14 cellular contexts compared by ENCODE assay signal in the genomic region with DNA sequence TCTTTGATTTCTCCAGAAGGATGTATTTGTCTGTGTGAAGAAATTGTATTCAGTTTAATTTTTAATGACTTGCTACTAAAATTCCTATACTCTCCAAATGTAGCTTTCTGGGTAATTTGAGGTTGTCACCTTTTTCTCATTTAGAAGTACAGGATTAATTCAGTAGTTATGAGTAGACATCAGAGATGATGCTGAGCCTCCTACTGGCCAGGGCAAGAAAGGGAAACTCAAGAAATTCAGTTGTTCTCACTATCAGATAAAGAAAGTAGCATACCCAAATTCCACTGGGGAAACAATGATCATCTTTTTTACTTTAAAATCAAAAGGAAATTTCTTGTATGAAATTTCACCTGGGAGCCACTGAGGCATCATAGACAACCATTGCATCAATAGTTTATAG.
DNase-seq lines count a peak whose midpoint lies in the region; ATAC-seq and TF ChIP-seq lines count a peak whose summit lies in the region.
"Had no signal": no experiment of that assay in that cellular context is flagged by ENCODE, and none has a peak within 500 bp of the region (broad histone marks: within the 10 kb centered on the region; RNA-seq: fewer than 3 reads in every experiment).

No MANE protein-coding gene starts in this region.

- no peak for ATAC-seq in Panc1
- ATAC-seq: gastroesophageal sphincter, sciatic nerve had no signal

- peaks cover 5% of the 10 kb centered on the region; the same call in 1 of the 2 replicates for H3F3A ChIP-seq in GM23248 (ENCODE audit: insufficient read depth)

- no peak overlapping the region for H3K4me3 ChIP-seq in GM23248
- no peak overlapping the region for H3K4me3 ChIP-seq in Panc1 (ENCODE audit: low read depth in 2 of 2, low read length in 2 of 2)
- H3K4me3 ChIP-seq in fibroblast of lung (replicated peaks in 1 of 4; ENCODE audit: control extremely low read depth in 1 of 4, insufficient read depth in 1 of 4, low read depth in 3 of 4, low read length in 4 of 4), result no peak overlapping the region
- H3K4me3 ChIP-seq: gastroesophageal sphincter had no signal

- H3K9me3 ChIP-seq in GM23248 (ENCODE audit: low read depth) (no peaks in the 10 kb centered on the region), Panc1 (ENCODE audit: control insufficient read depth, insufficient read depth, low read depth, low read length) (no peaks in the 10 kb centered on the region), fibroblast of lung (ENCODE audit: control insufficient read depth, insufficient read depth, low read depth, low read length) (no peaks in the 10 kb centered on the region)

- H3K4me1 ChIP-seq in GM23248 (ENCODE audit: insufficient read depth) (0 out of 2 replicates have a peak, but pooled peaks cover 4% of the 10 kb centered on the region), Panc1 (ENCODE audit: control insufficient read depth, insufficient read depth, low read length) (no peaks in the 10 kb centered on the region), fibroblast of lung (ENCODE audit: control insufficient read depth, extremely low read depth, insufficient read depth, low read length) (no peaks in the 10 kb centered on the region)
- H3K4me1 ChIP-seq: gastroesophageal sphincter had no signal

- no TSS peak for BruUV-seq in Panc1 (replicated peaks; lab: Mats Ljungman, UMichigan)

- DNase-seq in AG20443 (ENCODE audit: low spot score) (peak; percentile 14), GM23248 (peak; percentile 36), Panc1 (ENCODE audit: low read depth, low spot score) (no peak), fibroblast of lung (ENCODE audit: low read depth in 2 of 2) (peak in 1 of 2 donors; percentile 9), HPDE6-E6E7 (ENCODE audit: extremely low spot score) (no peak), SK-N-DZ (ENCODE audit: low spot score) (no peak), cardiac septum (ENCODE audit: low spot score) (no peak)
- no peak for DNase-seq in activated CD4-positive, alpha-beta T cell treated with anti-CD3 and anti-CD28 coated beads for 4 hours
- DNase-seq: activated naive CD8-positive, alpha-beta T cell treated with anti-CD3 and anti-CD28 coated beads for 36 hours; H7; naive B cell; NCI-H1105 had no signal

- POLR2A ChIA-PET in Panc1 (lab: Charles Lee), result no interaction called here

- H3K9ac ChIP-seq in GM23248 (no peak overlapping the region), fibroblast of lung (ENCODE audit: insufficient read depth, low read length) (no peak overlapping the region)

- no peak overlapping the region for H2AFZ ChIP-seq in GM23248
- no peak overlapping the region for H2AFZ ChIP-seq in fibroblast of lung (ENCODE audit: low read length)

- no peaks in the 10 kb centered on the region for H3K9me2 ChIP-seq in GM23248 (ENCODE audit: insufficient read depth)

- H3K79me2 ChIP-seq in GM23248 (ENCODE audit: insufficient read depth) (no peaks in the 10 kb centered on the region), fibroblast of lung (ENCODE audit: control insufficient read depth, insufficient read depth, low read length) (no peaks in the 10 kb centered on the region)

- no peaks in the 10 kb centered on the region for H4K20me1 ChIP-seq in GM23248 (ENCODE audit: insufficient read depth)
- no peaks in the 10 kb centered on the region for H4K20me1 ChIP-seq in fibroblast of lung (ENCODE audit: control insufficient read depth, extremely low read depth, insufficient read depth, low read length)

- H3K27ac ChIP-seq in GM23248 (no peak overlapping the region), Panc1 (ENCODE audit: low read length) (no peak overlapping the region), fibroblast of lung (ENCODE audit: insufficient read depth, low read length) (no peak overlapping the region)
- H3K27ac ChIP-seq: gastroesophageal sphincter had no signal

- in situ Hi-C loops in GM23248 (cut with MboI) (no loop called here), Panc1 (cut with HindIII; ENCODE audit: low pct_unique_long_range_greater_than_20kb, low sequenced_read_pairs) (no loop called here)

- CTCF ChIA-PET in Panc1 (lab: Charles Lee), result no interaction called here

- H3K27me3 ChIP-seq in GM23248 (replicated peaks; ENCODE audit: insufficient read depth), result no peaks in the 10 kb centered on the region
- no peaks in the 10 kb centered on the region for H3K27me3 ChIP-seq in Panc1 (ENCODE audit: control insufficient read depth, insufficient read depth, low read length)
- no peaks in the 10 kb centered on the region for H3K27me3 ChIP-seq in fibroblast of lung (ENCODE audit: control insufficient read depth, insufficient read depth, low read length)
- H3K27me3 ChIP-seq: gastroesophageal sphincter had no signal

- TF ChIP-seq CTCF in Panc1 (IDR thresholded peaks at IDR 0.05) (peak; percentile 28; the same call in 1 of the 2 replicates), fibroblast of lung (conservative IDR thresholded peaks at IDR 0.05 in 1 of 2, IDR thresholded peaks at IDR 0.05 in 1 of 2; ENCODE audit: low read depth in 1 of 2, low read length in 2 of 2) (peak; percentile 31 to 36)

- intact Hi-C loops in Panc1 (cut with micrococcal nuclease; ENCODE audit: unreplicated experiment), result no loop called here
- intact Hi-C loops in cardiac septum (cut with DNase I), result no loop called here

- H3K4me2 ChIP-seq in GM23248 (ENCODE audit: unreplicated experiment) (no peak overlapping the region), fibroblast of lung (ENCODE audit: extremely low read depth, insufficient read depth, low read length) (no peak overlapping the region)

- no peaks in the 10 kb centered on the region for H3K36me3 ChIP-seq in GM23248 (ENCODE audit: low read depth)
- H3K36me3 ChIP-seq in Panc1 (ENCODE audit: control insufficient read depth, insufficient read depth, low read length), result no peaks in the 10 kb centered on the region
- H3K36me3 ChIP-seq in fibroblast of lung (ENCODE audit: control insufficient read depth, insufficient read depth, low read length), result no peaks in the 10 kb centered on the region
- H3K36me3 ChIP-seq: gastroesophageal sphincter had no signal

Comparison
In these comparisons a context has a peak if more than half of its experiments do, and no peak if none do; other contexts are left out.
1. DNase-seq: peak in AG20443 (single experiment) and GM23248 (single experiment); none in Panc1 (single experiment), HPDE6-E6E7 (single experiment), SK-N-DZ (single experiment), activated CD4-positive, alpha-beta T cell treated with anti-CD3 and anti-CD28 coated beads for 4 hours (0 of 2) and cardiac septum (single experiment).